In genomic region chr5:91091471-91092234, GRCh38 we compare ENCODE assay signal across 22 cellular contexts.
"Had no signal": no experiment of that assay in that cellular context is flagged by ENCODE, and none has a peak within 500 bp of the region (broad histone marks: within the 10 kb centered on the region; RNA-seq: fewer than 3 reads in every experiment).

No MANE protein-coding gene starts in this region.

- H3K36me3 ChIP-seq: esophagus muscularis mucosa, gastrocnemius medialis, heart right ventricle, left ventricle myocardium inferior, lower lobe of right lung, pancreas, spleen, tibial nerve had no signal

- H3K27ac ChIP-seq: epithelial cell of prostate, esophagus muscularis mucosa, gastrocnemius medialis, heart right ventricle, left ventricle myocardium inferior, lower lobe of right lung, pancreas, psoas muscle, spleen, tibial nerve had no signal

- H3K9me3 ChIP-seq: esophagus muscularis mucosa, gastrocnemius medialis, heart right ventricle, left ventricle myocardium inferior, lower lobe of right lung, pancreas, psoas muscle, spleen, tibial nerve had no signal

- H3K27me3 ChIP-seq: esophagus muscularis mucosa, gastrocnemius medialis, heart right ventricle, pancreas, spleen, tibial nerve had no signal

- DNase-seq: effector memory CD4-positive, alpha-beta T cell; gastrocnemius medialis; heart right ventricle; hypothalamus; immature natural killer cell; left ventricle myocardium inferior; lower lobe of right lung; midbrain; occipital lobe; pancreas; psoas muscle; spleen; stimulated activated CD4-positive, alpha-beta T cell treated with anti-CD3 and anti-CD28 coated beads, Interleukin-15, amount 100 ng/mL, for 24 hours; stimulated activated CD4-positive, alpha-beta T cell treated with anti-CD3 and anti-CD28 coated beads, Interleukin-1b, Interleukin-23, amount 100 ng/mL, for 48 hours; stimulated activated CD4-positive, alpha-beta T cell treated with anti-CD3 and anti-CD28 coated beads, Interleukin-4, amount 100 ng/mL, for 24 hours had no signal

- H3K4me3 ChIP-seq: esophagus muscularis mucosa, gastrocnemius medialis, heart right ventricle, left ventricle myocardium inferior, lower lobe of right lung, pancreas, psoas muscle, spleen, tibial nerve had no signal

- ATAC-seq: gastrocnemius medialis; heart right ventricle; lower lobe of right lung; natural killer cell treated with Interleukin-12 subunit alpha and Interleukin-12 subunit beta and Interleukin-15 and Interleukin-18, amount 100 ng/mL, for 72 hours; pancreas; psoas muscle; sciatic nerve; stimulated activated memory B cell treated with anti-CD40 and anti-IgM and Interleukin-4, amounts not matched to agents 10 μg/mL and 1 μg/mL and 100 μg/mL, for 72 hours had no signal

- H3K4me1 ChIP-seq: gastrocnemius medialis, heart right ventricle, left ventricle myocardium inferior, lower lobe of right lung, psoas muscle, spleen had no signal

- FAIRE-seq: keratinocyte, pancreas had no signal
